ENCODE assay signal across 8 cellular contexts in the genomic region with DNA sequence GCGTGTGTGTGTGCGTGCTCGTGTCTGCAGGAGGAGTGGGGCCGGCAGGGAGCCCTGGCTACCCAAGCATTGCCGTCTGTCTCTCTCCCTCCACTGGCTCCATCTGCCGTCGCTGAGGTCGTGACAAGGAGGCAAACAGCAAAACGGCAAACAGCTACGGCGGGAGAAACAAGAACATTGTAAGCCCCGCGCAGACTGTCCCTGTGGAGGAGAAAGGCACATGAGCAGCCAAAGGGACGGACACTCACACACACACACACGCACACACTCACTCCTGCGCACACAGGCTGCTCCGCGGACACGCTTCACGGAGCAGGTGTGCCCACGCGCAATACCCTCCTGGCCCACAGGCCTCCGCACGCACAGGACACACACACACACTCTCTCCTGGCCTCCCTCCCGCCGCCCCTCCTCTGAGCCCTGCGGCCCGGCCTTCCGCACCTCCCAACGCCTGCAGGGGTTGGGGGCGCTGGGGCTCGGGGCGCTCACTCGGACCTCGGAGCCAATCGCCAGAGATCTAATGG. TPM values are rescaled to one million over a fixed set of nuclear protein-coding genes. Genes with fewer than 3 reads are reported as not detected.
DNase-seq lines count a peak whose midpoint lies in the region; ATAC-seq, FAIRE-seq and TF ChIP-seq lines count a peak whose summit lies in the region.

No MANE protein-coding gene starts in this region.

- peaks cover 97% of the 10 kb centered on the region for H3K27me3 ChIP-seq in HUES64 (ENCODE audit: insufficient read depth, low read length)
- H3K27me3 ChIP-seq in subcutaneous abdominal adipose tissue (ENCODE audit: control insufficient read depth in 5 of 5, insufficient read depth in 4 of 5, low read length in 5 of 5) = peaks cover 36 to 79% (median 50%) of the 10 kb centered on the region in 5 donors
- H3K27me3 ChIP-seq in small intestine (ENCODE audit: control insufficient read depth in 2 of 2, insufficient read depth in 2 of 2, low read length in 2 of 2) = peaks cover 10 to 36% of the 10 kb centered on the region in 2 donors

- H3K27ac ChIP-seq in HUES64 (ENCODE audit: low read depth, low read length) (no peak overlapping the region), kidney (ENCODE audit: low read depth in 2 of 2, low read length in 2 of 2) (no peak overlapping the region), subcutaneous abdominal adipose tissue (ENCODE audit: low read depth, low read length) (no peak overlapping the region), small intestine (ENCODE audit: low read depth in 1 of 2, low read length in 1 of 2) (no peak overlapping the region)

- H3K36me3 ChIP-seq in HUES64 (ENCODE audit: insufficient read depth, low read length) (no peaks in the 10 kb centered on the region), kidney (ENCODE audit: control insufficient read depth in 1 of 2, insufficient read depth in 2 of 2, low read length in 2 of 2) (no peaks in the 10 kb centered on the region), subcutaneous abdominal adipose tissue (ENCODE audit: control insufficient read depth in 5 of 5, insufficient read depth in 5 of 5, low read length in 5 of 5) (no peaks in the 10 kb centered on the region), small intestine (ENCODE audit: control insufficient read depth in 2 of 2, insufficient read depth in 2 of 2, low read length in 2 of 2) (no peaks in the 10 kb centered on the region)

- peak overlapping the region; percentile 6; the same call in 1 of the 2 replicates for H3K9ac ChIP-seq in HUES64 (ENCODE audit: low read depth, low read length)
- H3K9ac ChIP-seq in kidney (ENCODE audit: low read length in 2 of 2) = peak overlapping the region in 1 of 2 donors; percentile 23
- peak overlapping the region in 1 of 5 donors; percentile 21 for H3K9ac ChIP-seq in subcutaneous abdominal adipose tissue (ENCODE audit: low read length in 5 of 5)

- 5% methylated on average over 34 of the region's 36 CpGs for WGBS in HUES64
- WGBS in small intestine, 3 donors = 2 to 12% (median 4%) methylated on average over 29 to 36 of the region's 36 CpGs

- peak overlapping the region in 1 of 2 donors; percentile 12 for H3K27ac Mint-ChIP-seq in activated naive CD4-positive, alpha-beta T cell treated with anti-CD3 and anti-CD28 coated beads, Interleukin-2, amount 50 U/mL, for 72 hours

- H3K9me3 Mint-ChIP-seq in activated naive CD4-positive, alpha-beta T cell treated with anti-CD3 and anti-CD28 coated beads, Interleukin-2, amount 50 U/mL, for 72 hours = no peaks in the 10 kb centered on the region

- intact Hi-C loops in kidney (cut with DNase I) = no loop called here

- ATAC-seq in activated naive CD4-positive, alpha-beta T cell treated with anti-CD3 and anti-CD28 coated beads, Interleukin-2, amount 50 U/mL, for 72 hours = peak; percentile 19 to 21
- ATAC-seq in HG03139 (IDR thresholded peaks at IDR 0.05; ENCODE audit: unreplicated experiment) = no peak

- no peak for TF ChIP-seq CTCF in kidney (IDR thresholded peaks at IDR 0.05; ENCODE audit: borderline replicate concordance, extremely low read depth, insufficient read depth)

- DNase-seq in NCI-H2227 (lab: John Stamatoyannopoulos, UW; ENCODE audit: unreplicated experiment) (peak; percentile 44), NCI-H2227 treated with DMSO at 0.1 percent for 48 hours (lab: John Stamatoyannopoulos, UW) (no peak), kidney (peak; percentile 81), small intestine (no peak)
- DNase-seq in activated naive CD4-positive, alpha-beta T cell treated with anti-CD3 and anti-CD28 coated beads, Interleukin-2, amount 50 U/mL, for 72 hours (ENCODE audit: low spot score in 2 of 2) = no peak

- H3K9me3 ChIP-seq in HUES64 (ENCODE audit: insufficient read depth, low read depth, low read length) = no peaks in the 10 kb centered on the region
- H3K9me3 ChIP-seq in kidney (ENCODE audit: control insufficient read depth in 1 of 2, low read length in 2 of 2) = no peaks in the 10 kb centered on the region
- H3K9me3 ChIP-seq in subcutaneous abdominal adipose tissue (ENCODE audit: control insufficient read depth in 5 of 5, low read length in 5 of 5) = no peaks in the 10 kb centered on the region
- H3K9me3 ChIP-seq in small intestine (ENCODE audit: control insufficient read depth, low read depth) = no peaks in the 10 kb centered on the region

- H3K4me1 ChIP-seq in HUES64 (ENCODE audit: insufficient read depth, low read length) = peaks cover 51% of the 10 kb centered on the region
- H3K4me1 ChIP-seq in kidney (ENCODE audit: control insufficient read depth in 1 of 2, insufficient read depth in 1 of 2, low read depth in 1 of 2, low read length in 2 of 2) = peaks cover 0 to 14% of the 10 kb centered on the region in 2 donors
- H3K4me1 ChIP-seq in subcutaneous abdominal adipose tissue (ENCODE audit: control insufficient read depth in 5 of 5, insufficient read depth in 5 of 5, low read length in 5 of 5) = peaks cover 0 to 21% (median 18%) of the 10 kb centered on the region in 5 donors
- no peaks in the 10 kb centered on the region for H3K4me1 ChIP-seq in small intestine (ENCODE audit: control insufficient read depth in 2 of 2, insufficient read depth in 1 of 2, low read depth in 1 of 2, low read length in 1 of 2)

- H3K36me3 Mint-ChIP-seq in activated naive CD4-positive, alpha-beta T cell treated with anti-CD3 and anti-CD28 coated beads, Interleukin-2, amount 50 U/mL, for 72 hours = no peaks in the 10 kb centered on the region

- H3K4me3 ChIP-seq in HUES64 (ENCODE audit: low read length) (peak overlapping the region; percentile 52), kidney (ENCODE audit: low read length in 2 of 2) (peak overlapping the region; percentile 7 to 52), subcutaneous abdominal adipose tissue (ENCODE audit: low read depth in 1 of 5, low read length in 5 of 5) (peak overlapping the region in 4 of 5 donors; percentile 58 to 65 (median 62)), small intestine (ENCODE audit: low read depth in 1 of 2, low read length in 2 of 2) (peak overlapping the region in 1 of 2 donors; percentile 52)

- FAIRE-seq in kidney (lab: Jason Lieb, UNC) = no peak
- no peak for FAIRE-seq in small intestine (lab: Jason Lieb, UNC)

RNA-seq across cellular contexts. Expression of a gene that starts 0.9 kb away (rescaled TPM):
- polyA plus RNA-seq in HUES64 (2013, experiment 1 of 2) = not detected
- not detected for polyA plus RNA-seq in HUES64 (2013, experiment 2 of 2)
- total RNA-seq in activated naive CD4-positive, alpha-beta T cell treated with anti-CD3 and anti-CD28 coated beads, Interleukin-2, amount 50 U/mL, for 72 hours = not detected
- total RNA-seq in kidney = not detected
- polyA plus RNA-seq in kidney (ENCODE audit: insufficient read depth, low read depth, low replicate concordance) (not detected), small intestine (not detected)

RNA-seq across cellular contexts. Expression of a gene that starts 23.6 kb away (rescaled TPM):
- 12.8 TPM for polyA plus RNA-seq in HUES64 (2013, experiment 1 of 2)
- polyA plus RNA-seq in HUES64 (2013, experiment 2 of 2) = 20.5 TPM
- total RNA-seq in activated naive CD4-positive, alpha-beta T cell treated with anti-CD3 and anti-CD28 coated beads, Interleukin-2, amount 50 U/mL, for 72 hours = 10 to 100 TPM; 35.4 to 36.2 TPM
- total RNA-seq in kidney = 109 TPM
- polyA plus RNA-seq in kidney (ENCODE audit: insufficient read depth, low read depth, low replicate concordance) (82.2 TPM), small intestine (10 to 100 TPM; 45.1 to 46.7 (median 46.5) TPM)

Comparison
In these comparisons a context has a peak if more than half of its experiments do, and no peak if none do; other contexts are left out.
1. DNase-seq: peak in NCI-H2227 (single experiment) and kidney (single experiment); none in NCI-H2227 treated with DMSO at 0.1 percent for 48 hours (single experiment), activated naive CD4-positive, alpha-beta T cell treated with anti-CD3 and anti-CD28 coated beads, Interleukin-2, amount 50 U/mL, for 72 hours (0 of 2) and small intestine (single experiment).